Comparison of ENCODE assay signal across 19 cellular contexts in genomic region chr9:27422435-27422834, GRCh38.
A peak's percentile ranks its signal among the peaks of the same experiment; 100 is the strongest.
DNase-seq lines count a peak whose midpoint lies in the region; ATAC-seq, FAIRE-seq and TF ChIP-seq lines count a peak whose summit lies in the region.
"Had no signal": no experiment of that assay in that cellular context is flagged by ENCODE, and none has a peak within 500 bp of the region (broad histone marks: within the 10 kb centered on the region; RNA-seq: fewer than 3 reads in every experiment).

No MANE protein-coding gene starts in this region.

- FAIRE-seq in keratinocyte (lab: Jason Lieb, UNC), result no peak
- FAIRE-seq: GM12892, H1 had no signal

- peaks cover 33% of the 10 kb centered on the region for H3K36me3 Mint-ChIP-seq in brain
- peaks cover 27% of the 10 kb centered on the region for H3K36me3 Mint-ChIP-seq in stimulated activated memory B cell treated with anti-CD40 and anti-IgM and Interleukin-4, amounts not matched to agents 10 μg/mL and 1 μg/mL and 100 μg/mL, for 72 hours
- H3K36me3 Mint-ChIP-seq: CD4-positive, alpha-beta memory T cell had no signal

- peaks cover 15 to 27% (median 19%) of the 10 kb centered on the region in 5 experiments for H3K9me3 Mint-ChIP-seq in brain
- H3K9me3 Mint-ChIP-seq in stimulated activated memory B cell treated with anti-CD40 and anti-IgM and Interleukin-4, amounts not matched to agents 10 μg/mL and 1 μg/mL and 100 μg/mL, for 72 hours, result no peaks in the 10 kb centered on the region

- H3K27ac ChIP-seq in RWPE2 (ENCODE audit: poor library complexity, severe bottlenecking) (peak overlapping the region; percentile 100), keratinocyte (ENCODE audit: control insufficient read depth, insufficient read depth, low read length) (peak overlapping the region; percentile 58)
- H3K27ac ChIP-seq: GM23248 had no signal

- H3K27me3 ChIP-seq in RWPE2 (ENCODE audit: insufficient read depth, poor library complexity, severe bottlenecking) (no peaks in the 10 kb centered on the region), keratinocyte (ENCODE audit: control insufficient read depth, extremely low read depth, insufficient read depth, low read length) (no peaks in the 10 kb centered on the region)

- ATAC-seq in RWPE2 (ENCODE audit: low read depth), result no peak
- ATAC-seq in stimulated activated memory B cell treated with anti-CD40 and anti-IgM and Interleukin-4, amounts not matched to agents 10 μg/mL and 1 μg/mL and 100 μg/mL, for 72 hours, result no peak
- ATAC-seq in HG02798 (IDR thresholded peaks at IDR 0.05; ENCODE audit: poor library complexity, unreplicated experiment), result no peak
- no peak for ATAC-seq in GM21576 (IDR thresholded peaks at IDR 0.05; ENCODE audit: unreplicated experiment)

- H3K4me3 Mint-ChIP-seq in brain, result no peak overlapping the region
- no peak overlapping the region for H3K4me3 Mint-ChIP-seq in stimulated activated memory B cell treated with anti-CD40 and anti-IgM and Interleukin-4, amounts not matched to agents 10 μg/mL and 1 μg/mL and 100 μg/mL, for 72 hours
- H3K4me3 Mint-ChIP-seq: CD4-positive, alpha-beta memory T cell had no signal

- H3K27ac Mint-ChIP-seq in brain, result peak overlapping the region in 3 of 5 experiments; percentile 1 to 42 (median 5)
- peak overlapping the region; percentile 38 for H3K27ac Mint-ChIP-seq in stimulated activated memory B cell treated with anti-CD40 and anti-IgM and Interleukin-4, amounts not matched to agents 10 μg/mL and 1 μg/mL and 100 μg/mL, for 72 hours
- H3K27ac Mint-ChIP-seq: CD4-positive, alpha-beta memory T cell had no signal

- peaks cover 33% of the 10 kb centered on the region for H3K79me2 ChIP-seq in keratinocyte (ENCODE audit: control insufficient read depth, insufficient read depth, low read length)

- H3K9ac ChIP-seq in keratinocyte (ENCODE audit: control insufficient read depth, extremely low read depth, insufficient read depth, low read length), result no peak overlapping the region
- H3K9ac ChIP-seq: GM23248 had no signal

- H3K4me1 ChIP-seq in RWPE2 (ENCODE audit: insufficient read depth, poor library complexity, severe bottlenecking) (peaks cover 63% of the 10 kb centered on the region), keratinocyte (ENCODE audit: control insufficient read depth, extremely low read depth, insufficient read depth, low read length) (peaks cover 67% of the 10 kb centered on the region)

- no peak for TF ChIP-seq CTCF in RWPE2 (IDR thresholded peaks at IDR 0.05; ENCODE audit: poor library complexity, severe bottlenecking)
- TF ChIP-seq CTCF in brain (conservative IDR thresholded peaks at IDR 0.05), result no peak
- TF ChIP-seq CTCF in keratinocyte (optimal IDR thresholded peaks at IDR 0.05 in 1 of 3, IDR thresholded peaks at IDR 0.05 in 1 of 3, conservative IDR thresholded peaks at IDR 0.05 in 1 of 3; ENCODE audit: extremely low read depth in 1 of 3, insufficient read depth in 2 of 3, low read length in 3 of 3), result no peak

- no peaks in the 10 kb centered on the region for H3K9me1 ChIP-seq in keratinocyte (ENCODE audit: control insufficient read depth, extremely low read depth, insufficient read depth, low read length)

- no peak for DNase-seq in RWPE2 (ENCODE audit: low spot score)
- DNase-seq in keratinocyte (ENCODE audit: low read depth, low spot score), result no peak
- DNase-seq in iPS-NIHi7 (ENCODE audit: extremely low spot score), result no peak
- DNase-seq: C1 segment of cervical spinal cord; Calu3; CD4-positive, alpha-beta memory T cell; COR-L47; DMS53; DMS79 treated with DMSO at 0.1 percent for 48 hours; GF-D8; GM23248; H7; HCEC 1CT had no signal

- H3K4me2 ChIP-seq in keratinocyte (ENCODE audit: control insufficient read depth, extremely low read depth, insufficient read depth, low read depth, low read length), result peak overlapping the region; percentile 61

- H4K20me1 ChIP-seq in keratinocyte (ENCODE audit: control insufficient read depth, extremely low read depth, insufficient read depth, low read length), result no peaks in the 10 kb centered on the region

- dilution Hi-C loops in keratinocyte (cut with MboI; ENCODE audit: extremely low pct_ligation_motif_present, low sequenced_read_pairs), result no loop called here

- no peaks in the 10 kb centered on the region for H3K27me3 Mint-ChIP-seq in brain
- H3K27me3 Mint-ChIP-seq in stimulated activated memory B cell treated with anti-CD40 and anti-IgM and Interleukin-4, amounts not matched to agents 10 μg/mL and 1 μg/mL and 100 μg/mL, for 72 hours, result no peaks in the 10 kb centered on the region
- H3K27me3 Mint-ChIP-seq: CD4-positive, alpha-beta memory T cell had no signal

- H3K36me3 ChIP-seq in RWPE2 (ENCODE audit: low read depth), result no peaks in the 10 kb centered on the region
- H3K36me3 ChIP-seq in keratinocyte (ENCODE audit: control insufficient read depth in 2 of 2, extremely low read depth in 1 of 2, insufficient read depth in 2 of 2, low read length in 2 of 2), result no peaks in the 10 kb centered on the region

- H3K4me3 ChIP-seq in RWPE2 (ENCODE audit: severe bottlenecking) (no peak overlapping the region), keratinocyte (ENCODE audit: control insufficient read depth in 2 of 3, extremely low read depth in 1 of 3, insufficient read depth in 2 of 3, low read depth in 1 of 3, low read length in 3 of 3) (no peak overlapping the region)
- H3K4me3 ChIP-seq: GM23248 had no signal

- no peaks in the 10 kb centered on the region for H3K9me3 ChIP-seq in RWPE2 (ENCODE audit: severe bottlenecking)
- no peaks in the 10 kb centered on the region for H3K9me3 ChIP-seq in keratinocyte (ENCODE audit: control insufficient read depth, low read depth, low read length)

- no peak overlapping the region for H2AFZ ChIP-seq in keratinocyte (ENCODE audit: control insufficient read depth, low read length)
- H2AFZ ChIP-seq: GM23248 had no signal

- H3K4me1 Mint-ChIP-seq in brain, result peaks cover 32% of the 10 kb centered on the region
- peaks cover 68% of the 10 kb centered on the region for H3K4me1 Mint-ChIP-seq in stimulated activated memory B cell treated with anti-CD40 and anti-IgM and Interleukin-4, amounts not matched to agents 10 μg/mL and 1 μg/mL and 100 μg/mL, for 72 hours
- H3K4me1 Mint-ChIP-seq: CD4-positive, alpha-beta memory T cell had no signal
